Comparison of ENCODE assay signal across 15 cellular contexts in the genomic region with DNA sequence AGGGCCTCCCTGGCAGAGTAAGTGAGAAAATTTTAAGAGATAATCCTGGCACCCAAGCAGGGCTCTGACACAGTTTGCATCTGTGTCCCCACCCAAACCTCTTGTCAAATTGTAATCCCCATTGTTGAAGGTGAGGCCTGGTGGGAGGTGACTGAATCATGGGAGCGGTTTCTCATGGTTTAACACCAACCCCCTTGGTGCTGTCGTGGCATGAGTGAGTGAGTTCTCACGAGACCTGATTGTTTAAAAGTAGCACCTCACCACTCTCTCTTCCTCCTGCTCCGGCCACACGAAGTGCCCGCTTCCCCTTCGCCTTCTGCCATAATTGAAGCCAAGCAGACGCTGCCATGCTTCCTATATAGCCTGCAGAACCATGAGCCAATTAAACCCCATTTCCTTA.
DNase-seq lines count a peak whose midpoint lies in the region; ATAC-seq and TF ChIP-seq lines count a peak whose summit lies in the region.
"Had no signal": no experiment of that assay in that cellular context is flagged by ENCODE, and none has a peak within 500 bp of the region (broad histone marks: within the 10 kb centered on the region; RNA-seq: fewer than 3 reads in every experiment).

No MANE protein-coding gene starts in this region.

- peaks cover 53% of the 10 kb centered on the region; the same call in 1 of the 2 replicates for H4K20me1 ChIP-seq in GM23248 (ENCODE audit: insufficient read depth)

- ATAC-seq in GM18861 (IDR thresholded peaks at IDR 0.05; ENCODE audit: unreplicated experiment) (peak; percentile 83), GM21717 (IDR thresholded peaks at IDR 0.05; ENCODE audit: unreplicated experiment) (peak; percentile 89), HG03280 (IDR thresholded peaks at IDR 0.05; ENCODE audit: unreplicated experiment) (peak; percentile 54), foreskin keratinocyte (peak; percentile 51)

- H3K4me1 ChIP-seq in foreskin keratinocyte (peaks cover 3% of the 10 kb centered on the region), GM23248 (ENCODE audit: insufficient read depth) (no peaks in the 10 kb centered on the region)

- H3F3A ChIP-seq in GM23248 (ENCODE audit: insufficient read depth): no peaks in the 10 kb centered on the region

- H3K4me3 ChIP-seq in GM23248: no peak overlapping the region
- H3K4me3 ChIP-seq: Peyer's patch had no signal

- H2AFZ ChIP-seq in GM23248: no peak overlapping the region

- H3K27me3 ChIP-seq in foreskin keratinocyte (no peaks in the 10 kb centered on the region), GM23248 (replicated peaks; ENCODE audit: insufficient read depth) (no peaks in the 10 kb centered on the region)
- H3K27me3 ChIP-seq: Peyer's patch had no signal

- peaks cover 100% of the 10 kb centered on the region for H3K79me2 ChIP-seq in GM23248 (ENCODE audit: insufficient read depth)

- H3K27ac ChIP-seq in foreskin keratinocyte (peak overlapping the region; percentile 27), GM23248 (no peak overlapping the region)
- H3K27ac ChIP-seq: HL-60, Peyer's patch, WERI-Rb-1 had no signal

- in situ Hi-C loops in GM23248 (cut with MboI) (no loop called here), ACHN (cut with HindIII; ENCODE audit: low pct_ligation_motif_present, low pct_unique_long_range_greater_than_20kb, low sequenced_read_pairs) (no loop called here)

- H3K9ac ChIP-seq in GM23248: no peak overlapping the region

- no peak for TF ChIP-seq CTCF in foreskin keratinocyte (conservative IDR thresholded peaks at IDR 0.05)

- peak in 1 of 2 donors; percentile 17 for DNase-seq in foreskin keratinocyte
- no peak for DNase-seq in GM23248
- no peak for DNase-seq in activated CD4-positive, CD25-positive, alpha-beta regulatory T cell treated with anti-CD3 and anti-CD28 coated beads, Interleukin-2, amount 50 U/mL, for 72 hours
- DNase-seq in ACHN: no peak
- DNase-seq in NCI-H1092 (lab: John Stamatoyannopoulos, UW): no peak
- DNase-seq: activated gamma-delta T cell treated with Interleukin-2 at 50 U/mL for 16 hours, C1 segment of cervical spinal cord, NCI-H1417 treated with DMSO at 0.1 percent for 48 hours, right cardiac atrium, WERI-Rb-1 had no signal

- no peak overlapping the region for H3K4me2 ChIP-seq in GM23248 (ENCODE audit: unreplicated experiment)

- no peaks in the 10 kb centered on the region for H3K36me3 ChIP-seq in GM23248 (ENCODE audit: low read depth)
- H3K36me3 ChIP-seq: WERI-Rb-1 had no signal

- WGBS in GM23248 (ENCODE audit: low coverage in 1 of 2, low lambda C conversion rate in 2 of 2, missing lambda C conversion rate in 2 of 2), 2 experiments: 97% methylated on average over 8 of the region's 8 CpGs

- no peaks in the 10 kb centered on the region for H3K9me3 ChIP-seq in GM23248 (ENCODE audit: low read depth)
- H3K9me3 ChIP-seq: Peyer's patch had no signal

- H3K9me2 ChIP-seq in GM23248 (ENCODE audit: insufficient read depth): no peaks in the 10 kb centered on the region
